25 cellular contexts compared by ENCODE assay signal in the genomic region with DNA sequence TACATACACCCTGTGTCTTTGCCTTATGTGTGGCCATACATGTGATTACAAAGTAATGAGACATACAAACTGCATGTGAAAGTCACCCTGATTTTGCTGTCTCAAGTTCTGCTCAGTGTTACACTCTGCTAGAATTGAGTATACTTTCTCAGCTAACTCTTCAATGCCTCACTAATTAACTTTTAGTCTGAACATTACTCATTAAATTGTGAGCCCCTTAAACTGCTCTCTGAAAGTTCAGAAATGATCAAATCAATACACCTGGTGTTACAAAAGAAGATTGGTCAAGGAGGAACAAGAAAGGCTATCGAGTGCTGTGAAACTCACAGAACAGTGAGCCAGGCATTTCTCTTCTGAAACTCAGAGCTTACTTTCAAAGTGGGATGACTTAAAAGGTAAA.
DNase-seq lines count a peak whose midpoint lies in the region; ATAC-seq lines count a peak whose summit lies in the region.
"Had no signal": no experiment of that assay in that cellular context is flagged by ENCODE, and none has a peak within 500 bp of the region (broad histone marks: within the 10 kb centered on the region; RNA-seq: fewer than 3 reads in every experiment).

No MANE protein-coding gene starts in this region.

- H4K91ac ChIP-seq in trophoblast cell (ENCODE audit: low read depth, low read length) = no peak overlapping the region

- H2AFZ ChIP-seq in trophoblast cell (ENCODE audit: insufficient read depth, low read length, poor library complexity) = no peak overlapping the region

- no peaks in the 10 kb centered on the region for H3K36me3 ChIP-seq in trophoblast cell (ENCODE audit: control insufficient read depth in 1 of 2, insufficient read depth in 2 of 2, low read length in 2 of 2)
- H3K36me3 ChIP-seq: lower lobe of right lung, right atrium auricular region, thoracic aorta had no signal

- peaks cover 14% of the 10 kb centered on the region for H3K27me3 Mint-ChIP-seq in activated CD4-positive, alpha-beta T cell treated with anti-CD3 and anti-CD28 coated beads for 36 hours

- no peak overlapping the region for H3K27ac ChIP-seq in trophoblast cell (ENCODE audit: low read depth, low read length)
- H3K27ac ChIP-seq: body of pancreas, lower lobe of right lung, right atrium auricular region, thoracic aorta had no signal

- no peak overlapping the region for H3K9ac ChIP-seq in trophoblast cell (ENCODE audit: low read length)

- no peak overlapping the region for H3K14ac ChIP-seq in trophoblast cell (ENCODE audit: low read length)

- no peak overlapping the region for H3K4me3 Mint-ChIP-seq in activated CD4-positive, alpha-beta T cell treated with anti-CD3 and anti-CD28 coated beads for 36 hours
- H3K4me3 Mint-ChIP-seq: activated CD4-positive, alpha-beta memory T cell treated with anti-CD3 and anti-CD28 coated beads, Interleukin-2, amount 10 ng/mL, durations not matched to agents 7 days and 5 days; activated naive CD8-positive, alpha-beta T cell treated with anti-CD3 and anti-CD28 coated beads, Interleukin-2, amount 10 ng/mL, durations not matched to agents 7 days and 5 days; stimulated activated memory B cell treated with anti-CD40 and anti-IgM and Interleukin-4, amounts not matched to agents 10 μg/mL and 1 μg/mL and 100 μg/mL, for 72 hours had no signal

- no peak overlapping the region for H4K8ac ChIP-seq in trophoblast cell (ENCODE audit: low read depth, low read length)

- H2BK120ac ChIP-seq in trophoblast cell (ENCODE audit: insufficient read depth, low read length, poor library complexity) = no peak overlapping the region

- H3K79me1 ChIP-seq in trophoblast cell (ENCODE audit: low read length) = no peaks in the 10 kb centered on the region

- H3K4me3 ChIP-seq in trophoblast cell (ENCODE audit: low read depth, low read length) = no peak overlapping the region
- H3K4me3 ChIP-seq: body of pancreas, lower lobe of right lung, right atrium auricular region, thoracic aorta had no signal

- POLR2A ChIA-PET in activated CD4-positive, alpha-beta T cell treated with anti-CD3 and anti-CD28 coated beads for 36 hours (lab: Charles Lee) = no interaction called here

- H3K4me2 ChIP-seq in trophoblast cell (ENCODE audit: low read length) = no peak overlapping the region

- H3K79me2 ChIP-seq in trophoblast cell (ENCODE audit: control insufficient read depth, insufficient read depth, low read length, poor library complexity) = no peaks in the 10 kb centered on the region

- DNase-seq in DMS53 (lab: John Stamatoyannopoulos, UW) (no peak), trophoblast cell (no peak)
- no peak for DNase-seq in activated CD4-positive, alpha-beta T cell treated with anti-CD3 and anti-CD28 coated beads for 36 hours
- no peak for DNase-seq in activated T-cell treated with anti-CD3 and anti-CD28 coated beads, Interleukin-2, amount 50 U/mL, for 48 hours
- DNase-seq: activated CD4-positive, alpha-beta memory T cell treated with anti-CD3 and anti-CD28 coated beads, Interleukin-2, amount 10 ng/mL, durations not matched to agents 7 days and 5 days; activated naive CD8-positive, alpha-beta T cell treated with anti-CD3 and anti-CD28 coated beads, Interleukin-2, amount 10 ng/mL, durations not matched to agents 7 days and 5 days; AML-193; body of pancreas; GDM1; lower lobe of right lung; NCI-H1417 treated with DMSO at 0.1 percent for 48 hours; NCI-H2171 treated with DMSO at 0.1 percent for 48 hours; NCI-H774; OCI-M1; SHP77 treated with DMSO at 0.1 percent for 48 hours; stimulated activated CD4-positive, alpha-beta T cell treated with anti-CD3 and anti-CD28 coated beads, Interleukin-15, amount 100 ng/mL, for 24 hours; T-helper 2 cell had no signal

- no peak overlapping the region for H2AK5ac ChIP-seq in trophoblast cell (ENCODE audit: low read length)

- ATAC-seq in GM18907 (IDR thresholded peaks at IDR 0.05; ENCODE audit: unreplicated experiment) (peak; percentile 90), GM21447 (IDR thresholded peaks at IDR 0.05; ENCODE audit: unreplicated experiment) (peak; percentile 72), HG02973 (IDR thresholded peaks at IDR 0.05; ENCODE audit: unreplicated experiment) (peak; percentile 64), HG03520 (IDR thresholded peaks at IDR 0.05; ENCODE audit: unreplicated experiment) (peak; percentile 48)
- ATAC-seq in activated CD4-positive, alpha-beta T cell treated with anti-CD3 and anti-CD28 coated beads for 36 hours = no peak
- ATAC-seq: body of pancreas; HCT116; lower lobe of right lung; stimulated activated memory B cell treated with anti-CD40 and anti-IgM and Interleukin-4, amounts not matched to agents 10 μg/mL and 1 μg/mL and 100 μg/mL, for 72 hours had no signal

- H3K36me3 Mint-ChIP-seq in activated CD4-positive, alpha-beta T cell treated with anti-CD3 and anti-CD28 coated beads for 36 hours (ENCODE audit: low read depth) = no peaks in the 10 kb centered on the region
- H3K36me3 Mint-ChIP-seq: activated naive CD8-positive, alpha-beta T cell treated with anti-CD3 and anti-CD28 coated beads, Interleukin-2, amount 10 ng/mL, durations not matched to agents 7 days and 5 days; stimulated activated memory B cell treated with anti-CD40 and anti-IgM and Interleukin-4, amounts not matched to agents 10 μg/mL and 1 μg/mL and 100 μg/mL, for 72 hours had no signal

- H3K4me1 Mint-ChIP-seq in activated CD4-positive, alpha-beta T cell treated with anti-CD3 and anti-CD28 coated beads for 36 hours = no peaks in the 10 kb centered on the region
- H3K4me1 Mint-ChIP-seq: activated CD4-positive, alpha-beta memory T cell treated with anti-CD3 and anti-CD28 coated beads, Interleukin-2, amount 10 ng/mL, durations not matched to agents 7 days and 5 days; activated naive CD8-positive, alpha-beta T cell treated with anti-CD3 and anti-CD28 coated beads, Interleukin-2, amount 10 ng/mL, durations not matched to agents 7 days and 5 days; stimulated activated memory B cell treated with anti-CD40 and anti-IgM and Interleukin-4, amounts not matched to agents 10 μg/mL and 1 μg/mL and 100 μg/mL, for 72 hours had no signal

- no CpG with 5 or more reads among the region's 1 CpG for WGBS in trophoblast cell (ENCODE audit: extremely low coverage, insufficient coverage, insufficient read length)

- H4K12ac ChIP-seq in trophoblast cell (ENCODE audit: low read depth, low read length) = no peak overlapping the region

- CTCF ChIA-PET in activated CD4-positive, alpha-beta T cell treated with anti-CD3 and anti-CD28 coated beads for 36 hours (lab: Charles Lee) = no interaction called here

- H3K9me3 ChIP-seq in trophoblast cell (ENCODE audit: insufficient read depth, low read depth, low read length) = no peaks in the 10 kb centered on the region
- H3K9me3 ChIP-seq: body of pancreas, lower lobe of right lung, right atrium auricular region, thoracic aorta had no signal

- no peak overlapping the region for H2BK12ac ChIP-seq in trophoblast cell (ENCODE audit: low read length)

- H3K4ac ChIP-seq in trophoblast cell (ENCODE audit: low read depth, low read length) = no peak overlapping the region

- no peak overlapping the region for H3K27ac Mint-ChIP-seq in activated CD4-positive, alpha-beta T cell treated with anti-CD3 and anti-CD28 coated beads for 36 hours
- H3K27ac Mint-ChIP-seq: activated CD4-positive, alpha-beta memory T cell treated with anti-CD3 and anti-CD28 coated beads, Interleukin-2, amount 10 ng/mL, durations not matched to agents 7 days and 5 days; activated naive CD8-positive, alpha-beta T cell treated with anti-CD3 and anti-CD28 coated beads, Interleukin-2, amount 10 ng/mL, durations not matched to agents 7 days and 5 days; stimulated activated memory B cell treated with anti-CD40 and anti-IgM and Interleukin-4, amounts not matched to agents 10 μg/mL and 1 μg/mL and 100 μg/mL, for 72 hours had no signal

- intact Hi-C loops in activated CD4-positive, alpha-beta T cell treated with anti-CD3 and anti-CD28 coated beads for 36 hours (cut with DNase I, micrococcal nuclease) = no loop called here

- no peaks in the 10 kb centered on the region for H3K4me1 ChIP-seq in trophoblast cell (ENCODE audit: control insufficient read depth in 1 of 2, insufficient read depth in 2 of 2, low read length in 2 of 2)
- H3K4me1 ChIP-seq: body of pancreas, lower lobe of right lung had no signal

- no peaks in the 10 kb centered on the region for H3K9me3 Mint-ChIP-seq in activated CD4-positive, alpha-beta T cell treated with anti-CD3 and anti-CD28 coated beads for 36 hours (ENCODE audit: low read depth)
- H3K9me3 Mint-ChIP-seq: activated CD4-positive, alpha-beta memory T cell treated with anti-CD3 and anti-CD28 coated beads, Interleukin-2, amount 10 ng/mL, durations not matched to agents 7 days and 5 days; activated naive CD8-positive, alpha-beta T cell treated with anti-CD3 and anti-CD28 coated beads, Interleukin-2, amount 10 ng/mL, durations not matched to agents 7 days and 5 days; stimulated activated memory B cell treated with anti-CD40 and anti-IgM and Interleukin-4, amounts not matched to agents 10 μg/mL and 1 μg/mL and 100 μg/mL, for 72 hours had no signal

- no peak overlapping the region for H3K18ac ChIP-seq in trophoblast cell (ENCODE audit: low read length)

- H2BK5ac ChIP-seq in trophoblast cell (ENCODE audit: low read depth, low read length, poor library complexity) = no peak overlapping the region

- H3K27me3 ChIP-seq in trophoblast cell (ENCODE audit: insufficient read depth, low read length) = no peaks in the 10 kb centered on the region
- H3K27me3 ChIP-seq: body of pancreas, right atrium auricular region had no signal

- H3K23ac ChIP-seq in trophoblast cell (ENCODE audit: low read length) = no peak overlapping the region
